ENCODE assay signal across 19 cellular contexts in genomic region chr7:29467193-29467592, GRCh38.
DNase-seq lines count a peak whose midpoint lies in the region; ATAC-seq and TF ChIP-seq lines count a peak whose summit lies in the region.
"Had no signal": no experiment of that assay in that cellular context is flagged by ENCODE, and none has a peak within 500 bp of the region (broad histone marks: within the 10 kb centered on the region; RNA-seq: fewer than 3 reads in every experiment).

No MANE protein-coding gene starts in this region.

- no peak overlapping the region for H2AFZ ChIP-seq in MM.1S (ENCODE audit: low read length)
- H2AFZ ChIP-seq: GM23248 had no signal

- H3K9ac ChIP-seq in MM.1S (ENCODE audit: low read length), result no peak overlapping the region
- H3K9ac ChIP-seq: GM23248 had no signal

- peak; percentile 49 for DNase-seq in HuH-7 (ENCODE audit: low spot score)
- DNase-seq in left lobe of liver (ENCODE audit: low spot score), result no peak
- DNase-seq in mucosa of descending colon, result no peak
- DNase-seq in transverse colon, result peak; percentile 37
- no peak for DNase-seq in MM.1S
- no peak for DNase-seq in brain microvascular endothelial cell
- DNase-seq: AML-193; Caco-2; CD4-positive, alpha-beta T cell; DMS79 treated with DMSO at 0.1 percent for 48 hours; GF-D8; GM23248; IMR-90 had no signal

- no peak for TF ChIP-seq EP300 in transverse colon (IDR thresholded peaks at IDR 0.05; ENCODE audit: low read depth)

- H3K36me3 ChIP-seq in mucosa of descending colon (ENCODE audit: low read depth), result no peaks in the 10 kb centered on the region
- no peaks in the 10 kb centered on the region for H3K36me3 ChIP-seq in transverse colon
- no peaks in the 10 kb centered on the region for H3K36me3 ChIP-seq in MM.1S (replicated peaks; ENCODE audit: insufficient read depth, low read length)
- H3K36me3 ChIP-seq in brain microvascular endothelial cell (replicated peaks), result no peaks in the 10 kb centered on the region
- H3K36me3 ChIP-seq: HAP-1 had no signal

- H4K20me1 ChIP-seq in MM.1S (ENCODE audit: insufficient read depth, low read length), result no peaks in the 10 kb centered on the region

- H3K27ac ChIP-seq in transverse colon (peak overlapping the region; percentile 71 to 76 (median 74)), MM.1S (ENCODE audit: low read length) (no peak overlapping the region), brain microvascular endothelial cell (no peak overlapping the region)
- H3K27ac ChIP-seq: 22Rv1, A549, C4-2B, GM23248 had no signal

- no peak overlapping the region for H3K4me3 ChIP-seq in mucosa of descending colon
- no peak overlapping the region for H3K4me3 ChIP-seq in transverse colon
- no peak overlapping the region for H3K4me3 ChIP-seq in MM.1S (ENCODE audit: low read length)
- no peak overlapping the region for H3K4me3 ChIP-seq in brain microvascular endothelial cell (ENCODE audit: low read depth, low read length)
- H3K4me3 ChIP-seq: A549, GM23248, HAP-1, K562 had no signal

- no peak overlapping the region for H3K4me2 ChIP-seq in MM.1S (ENCODE audit: low read depth, low read length)
- H3K4me2 ChIP-seq: A549 had no signal

- H3K27me3 ChIP-seq in transverse colon (no peaks in the 10 kb centered on the region), MM.1S (replicated peaks; ENCODE audit: insufficient read depth, low read length) (no peaks in the 10 kb centered on the region), brain microvascular endothelial cell (replicated peaks) (no peaks in the 10 kb centered on the region)

- intact Hi-C loops in mucosa of descending colon (cut with DNase I, micrococcal nuclease) (no loop called here), transverse colon (cut with DNase I; ENCODE audit: low total_unique reads) (no loop called here)

- 37 to 50% methylated on average over 1 to 3 of the region's 3 CpGs for WGBS in transverse colon (ENCODE audit: low coverage in 1 of 2), 2 donors

- H3F3A ChIP-seq in MM.1S (ENCODE audit: insufficient read depth, low read length), result no peaks in the 10 kb centered on the region

- in situ Hi-C loops in transverse colon (cut with MboI; ENCODE audit: low pct_ligation_motif_present in 1 of 4, low pct_unique_long_range_greater_than_20kb in 1 of 4, low sequenced_read_pairs in 3 of 4) (no loop called here), brain microvascular endothelial cell (cut with HindIII; ENCODE audit: low pct_ligation_motif_present, low sequenced_read_pairs) (no loop called here)

- no peaks in the 10 kb centered on the region for H3K9me3 ChIP-seq in mucosa of descending colon
- no peaks in the 10 kb centered on the region for H3K9me3 ChIP-seq in transverse colon
- no peaks in the 10 kb centered on the region for H3K9me3 ChIP-seq in MM.1S (replicated peaks; ENCODE audit: insufficient read depth, low read length)
- H3K9me3 ChIP-seq: A549, Caco-2, HAP-1 had no signal

- ATAC-seq in left lobe of liver (peak; percentile 35), mucosa of descending colon (peak; percentile 21), GM18502 (IDR thresholded peaks at IDR 0.05; ENCODE audit: poor library complexity, unreplicated experiment) (no peak)
- ATAC-seq: A549, K562 had no signal

- no peak for TF ChIP-seq CTCF in mucosa of descending colon (IDR thresholded peaks at IDR 0.05)
- TF ChIP-seq CTCF in transverse colon (IDR thresholded peaks at IDR 0.05), result no peak
- no peak for TF ChIP-seq CTCF in MM.1S (IDR thresholded peaks at IDR 0.05; ENCODE audit: low read length)
- no peak for TF ChIP-seq CTCF in brain microvascular endothelial cell (IDR thresholded peaks at IDR 0.05; ENCODE audit: low read depth, low read length, missing control alignments)

- H3K4me1 ChIP-seq in mucosa of descending colon (ENCODE audit: low read depth) (peaks cover 44% of the 10 kb centered on the region), transverse colon (peaks cover 5 to 75% (median 27%) of the 10 kb centered on the region in 4 donors), MM.1S (ENCODE audit: low read length) (no peaks in the 10 kb centered on the region)
- H3K4me1 ChIP-seq: HAP-1 had no signal

- no peaks in the 10 kb centered on the region for H3K79me2 ChIP-seq in MM.1S (ENCODE audit: low read length)

- no peak for TF ChIP-seq POLR2A in transverse colon (IDR thresholded peaks at IDR 0.05)

- no peaks in the 10 kb centered on the region for H3K9me2 ChIP-seq in MM.1S (replicated peaks; ENCODE audit: insufficient read depth, low read length)

Comparison
In these comparisons a context has a peak if more than half of its experiments do, and no peak if none do; other contexts are left out.
1. DNase-seq: peak in HuH-7 (single experiment) and transverse colon (single experiment); none in left lobe of liver (single experiment), mucosa of descending colon (0 of 3), MM.1S (single experiment) and brain microvascular endothelial cell (single experiment).
2. H3K27ac ChIP-seq: peak in transverse colon (4 of 4); none in MM.1S (single experiment) and brain microvascular endothelial cell (single experiment).